Comparison of ENCODE assay signal across 10 cellular contexts in the genomic region with DNA sequence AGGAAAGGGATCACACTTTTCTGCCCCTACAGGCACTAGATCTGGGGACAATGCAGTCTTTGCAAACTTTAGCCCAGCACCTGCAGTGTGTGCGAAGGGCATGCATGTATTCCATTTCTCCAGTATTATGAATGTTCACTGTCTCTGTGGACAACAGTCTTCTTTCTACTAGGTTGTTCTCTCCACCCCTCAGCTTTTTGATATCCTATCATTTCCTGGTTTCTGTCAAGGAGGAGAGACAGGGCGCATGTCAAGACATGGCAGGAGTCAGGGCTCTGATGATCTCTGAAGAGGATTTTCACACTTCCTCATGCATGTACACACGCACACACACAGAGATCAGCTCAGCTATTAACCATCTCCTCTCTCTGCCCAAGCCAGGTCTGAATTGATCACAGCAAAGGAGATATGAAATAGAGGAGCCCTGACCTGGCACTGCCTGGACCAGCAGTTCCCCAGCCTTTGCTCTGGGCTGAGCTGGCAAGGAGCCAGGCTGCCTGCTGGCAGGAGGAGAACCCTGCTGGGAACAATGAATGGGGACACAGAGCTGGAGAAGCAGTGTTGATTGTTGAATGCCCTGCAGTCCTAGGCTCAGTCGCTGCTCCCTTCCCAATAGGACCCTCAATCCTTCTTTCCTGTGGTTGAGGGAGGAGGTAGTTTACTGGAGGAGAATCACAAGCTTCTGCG. TPM values are rescaled to one million over a fixed set of nuclear protein-coding genes. Genes with fewer than 3 reads are reported as not detected.
DNase-seq lines count a peak whose midpoint lies in the region; ATAC-seq and TF ChIP-seq lines count a peak whose summit lies in the region.
"Had no signal": no experiment of that assay in that cellular context is flagged by ENCODE, and none has a peak within 500 bp of the region (broad histone marks: within the 10 kb centered on the region; RNA-seq: fewer than 3 reads in every experiment).

No MANE protein-coding gene starts in this region.

- ATAC-seq in left ventricle myocardium superior (peak; percentile 91), GM21619 (IDR thresholded peaks at IDR 0.05; ENCODE audit: unreplicated experiment) (no peak), GM21390 (IDR thresholded peaks at IDR 0.05; ENCODE audit: unreplicated experiment) (no peak)

- H3K36me3 ChIP-seq in tibial nerve, result no peaks in the 10 kb centered on the region

- 39 to 59% methylated on average over 5 of the region's 5 CpGs for WGBS in tibial nerve, 2 donors

- no peaks in the 10 kb centered on the region for H3K27me3 Mint-ChIP-seq in activated naive CD4-positive, alpha-beta T cell treated with anti-CD3 and anti-CD28 coated beads for 36 hours (ENCODE audit: low read depth)
- H3K27me3 Mint-ChIP-seq in activated naive CD4-positive, alpha-beta T cell treated with anti-CD3 and anti-CD28 coated beads, Interleukin-2, amount 10 ng/mL, durations not matched to agents 7 days and 5 days, result peaks cover 40% of the 10 kb centered on the region

- no peak for DNase-seq in activated naive CD4-positive, alpha-beta T cell treated with anti-CD3 and anti-CD28 coated beads for 36 hours
- DNase-seq in activated naive CD4-positive, alpha-beta T cell treated with anti-CD3 and anti-CD28 coated beads, Interleukin-2, amount 10 ng/mL, durations not matched to agents 7 days and 5 days, result no peak
- peak; percentile 56 to 72 for DNase-seq in SHP77 (lab: John Stamatoyannopoulos, UW)
- DNase-seq in left ventricle myocardium superior, result peak; percentile 90
- DNase-seq in tibial nerve (ENCODE audit: low spot score in 2 of 2), result peak; percentile 21 to 43
- DNase-seq in stimulated activated naive CD4-positive, alpha-beta T cell treated with Interleukin-2 at 50 U/mL for 16 hours (lab: John Stamatoyannopoulos, UW), result no peak
- DNase-seq: activated naive CD8-positive, alpha-beta T cell treated with anti-CD3 and anti-CD28 coated beads, Interleukin-2, amount 10 ng/mL, durations not matched to agents 7 days and 5 days; NK-92 treated with Interleukin-12 subunit alpha and Interleukin-12 subunit beta, amount 100 ng/mL, for 24 hours had no signal

- H3K36me3 Mint-ChIP-seq in activated naive CD4-positive, alpha-beta T cell treated with anti-CD3 and anti-CD28 coated beads for 36 hours (ENCODE audit: low read depth), result no peaks in the 10 kb centered on the region
- no peaks in the 10 kb centered on the region for H3K36me3 Mint-ChIP-seq in activated naive CD4-positive, alpha-beta T cell treated with anti-CD3 and anti-CD28 coated beads, Interleukin-2, amount 10 ng/mL, durations not matched to agents 7 days and 5 days
- H3K36me3 Mint-ChIP-seq: activated naive CD8-positive, alpha-beta T cell treated with anti-CD3 and anti-CD28 coated beads, Interleukin-2, amount 10 ng/mL, durations not matched to agents 7 days and 5 days had no signal

- H3K4me3 Mint-ChIP-seq in activated naive CD4-positive, alpha-beta T cell treated with anti-CD3 and anti-CD28 coated beads for 36 hours, result no peak overlapping the region
- H3K4me3 Mint-ChIP-seq in activated naive CD4-positive, alpha-beta T cell treated with anti-CD3 and anti-CD28 coated beads, Interleukin-2, amount 10 ng/mL, durations not matched to agents 7 days and 5 days, result no peak overlapping the region
- H3K4me3 Mint-ChIP-seq: activated naive CD8-positive, alpha-beta T cell treated with anti-CD3 and anti-CD28 coated beads, Interleukin-2, amount 10 ng/mL, durations not matched to agents 7 days and 5 days had no signal

- no peaks in the 10 kb centered on the region for H3K27me3 ChIP-seq in tibial nerve

- H3K4me1 Mint-ChIP-seq in activated naive CD4-positive, alpha-beta T cell treated with anti-CD3 and anti-CD28 coated beads for 36 hours (ENCODE audit: low read depth), result no peaks in the 10 kb centered on the region
- H3K4me1 Mint-ChIP-seq in activated naive CD4-positive, alpha-beta T cell treated with anti-CD3 and anti-CD28 coated beads, Interleukin-2, amount 10 ng/mL, durations not matched to agents 7 days and 5 days, result no peaks in the 10 kb centered on the region
- H3K4me1 Mint-ChIP-seq: activated naive CD8-positive, alpha-beta T cell treated with anti-CD3 and anti-CD28 coated beads, Interleukin-2, amount 10 ng/mL, durations not matched to agents 7 days and 5 days had no signal

- TF ChIP-seq POLR2A in tibial nerve (IDR thresholded peaks at IDR 0.05), result no peak

- H3K4me3 ChIP-seq in tibial nerve, result no peak overlapping the region

- no peak for TF ChIP-seq CTCF in tibial nerve (IDR thresholded peaks at IDR 0.05)

- H3K27ac Mint-ChIP-seq in activated naive CD4-positive, alpha-beta T cell treated with anti-CD3 and anti-CD28 coated beads for 36 hours, result peak overlapping the region; percentile 18
- no peak overlapping the region for H3K27ac Mint-ChIP-seq in activated naive CD4-positive, alpha-beta T cell treated with anti-CD3 and anti-CD28 coated beads, Interleukin-2, amount 10 ng/mL, durations not matched to agents 7 days and 5 days
- H3K27ac Mint-ChIP-seq: activated naive CD8-positive, alpha-beta T cell treated with anti-CD3 and anti-CD28 coated beads, Interleukin-2, amount 10 ng/mL, durations not matched to agents 7 days and 5 days had no signal

- TF ChIP-seq EP300 in tibial nerve (IDR thresholded peaks at IDR 0.05), result no peak

- H3K9me3 ChIP-seq in tibial nerve, result no peaks in the 10 kb centered on the region

- H3K27ac ChIP-seq in tibial nerve, result no peak overlapping the region

- intact Hi-C loops in activated naive CD4-positive, alpha-beta T cell treated with anti-CD3 and anti-CD28 coated beads for 36 hours (cut with micrococcal nuclease), result no loop called here
- intact Hi-C loops in left ventricle myocardium superior (cut with micrococcal nuclease), result no loop called here

- peaks cover 0 to 9% (median 4%) of the 10 kb centered on the region in 4 donors for H3K4me1 ChIP-seq in tibial nerve

- no peaks in the 10 kb centered on the region for H3K9me3 Mint-ChIP-seq in activated naive CD4-positive, alpha-beta T cell treated with anti-CD3 and anti-CD28 coated beads for 36 hours
- no peaks in the 10 kb centered on the region for H3K9me3 Mint-ChIP-seq in activated naive CD4-positive, alpha-beta T cell treated with anti-CD3 and anti-CD28 coated beads, Interleukin-2, amount 10 ng/mL, durations not matched to agents 7 days and 5 days
- H3K9me3 Mint-ChIP-seq: activated naive CD8-positive, alpha-beta T cell treated with anti-CD3 and anti-CD28 coated beads, Interleukin-2, amount 10 ng/mL, durations not matched to agents 7 days and 5 days had no signal

- CTCF ChIA-PET in activated naive CD4-positive, alpha-beta T cell treated with anti-CD3 and anti-CD28 coated beads for 36 hours (lab: Charles Lee), result interaction anchor here (1.0 to 1.4 kb wide), 3 partner anchors 8 to 73 kb away, joined by 3 to 6 read pairs (median 3); no protein-coding TSS in a partner anchor
- CTCF ChIA-PET in activated naive CD4-positive, alpha-beta T cell treated with anti-CD3 and anti-CD28 coated beads, Interleukin-2, amount 10 ng/mL, durations not matched to agents 7 days and 5 days (lab: Charles Lee), result interaction anchor here (1.0 to 1.3 kb wide), 2 partner anchors 10 to 18 kb away, joined by 3 read pairs; no protein-coding TSS in a partner anchor

RNA-seq across cellular contexts. Expression of gene GPR179, which starts 2.6 kb away (rescaled TPM):
- total RNA-seq in activated naive CD4-positive, alpha-beta T cell treated with anti-CD3 and anti-CD28 coated beads for 36 hours, result under 1 TPM; 0.02 to 0.07 TPM
- total RNA-seq in left ventricle myocardium superior, result not detected
- total RNA-seq in tibial nerve, result under 1 TPM in 3 of 4 donors, not detected in 1; 0.21 to 0.78 (median 0.44) TPM

RNA-seq across cellular contexts. Expression of gene SOCS7, which starts 10.5 kb away (rescaled TPM):
- 10 to 100 TPM; 22.1 to 25.1 TPM for total RNA-seq in activated naive CD4-positive, alpha-beta T cell treated with anti-CD3 and anti-CD28 coated beads for 36 hours
- 15.2 TPM for total RNA-seq in left ventricle myocardium superior
- 10 to 100 TPM; 14.7 to 26.4 (median 17.8) TPM for total RNA-seq in tibial nerve

RNA-seq across cellular contexts. Expression of gene MRPL45, which starts 44.2 kb away (rescaled TPM):
- 10 to 100 TPM; 55.5 to 60.8 TPM for total RNA-seq in activated naive CD4-positive, alpha-beta T cell treated with anti-CD3 and anti-CD28 coated beads for 36 hours
- 39.5 TPM for total RNA-seq in left ventricle myocardium superior
- total RNA-seq in tibial nerve, result 10 to 100 TPM; 17.4 to 29.3 (median 24.2) TPM

Comparison
In these comparisons a context has a peak if more than half of its experiments do, and no peak if none do; other contexts are left out.
1. DNase-seq: peak in SHP77 (2 of 2), left ventricle myocardium superior (single experiment) and tibial nerve (2 of 2); none in activated naive CD4-positive, alpha-beta T cell treated with anti-CD3 and anti-CD28 coated beads for 36 hours (single experiment), activated naive CD4-positive, alpha-beta T cell treated with anti-CD3 and anti-CD28 coated beads, Interleukin-2, amount 10 ng/mL, durations not matched to agents 7 days and 5 days (single experiment) and stimulated activated naive CD4-positive, alpha-beta T cell treated with Interleukin-2 at 50 U/mL for 16 hours (single experiment).